ENCODE assay signal across 1 cellular context in the genomic region with DNA sequence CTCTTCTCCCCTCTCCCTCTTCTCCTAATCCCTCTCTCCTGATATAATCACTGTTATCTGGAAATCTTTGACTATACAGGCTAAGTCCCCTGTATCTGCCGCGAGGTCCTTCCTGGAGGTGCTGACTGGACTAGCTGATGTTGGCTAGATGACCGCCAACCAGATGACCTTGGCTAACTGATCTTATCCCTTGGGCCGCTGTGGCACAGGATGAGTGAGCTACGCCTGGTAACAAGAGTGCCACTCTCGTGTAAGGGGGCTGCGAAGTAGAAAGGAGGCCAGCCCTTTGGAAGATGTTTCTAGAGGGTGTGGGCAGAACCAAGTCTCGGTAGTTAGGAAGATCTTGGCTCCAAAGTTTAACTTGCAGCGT.
TF ChIP-seq lines count a peak whose summit lies in the region.

No MANE protein-coding gene starts in this region.

TF ChIP-seq in K562, 482 proteins besides CTCF, POLR2A, EP300 and RAD21 (continued from another document and continues in another):
- TF ChIP-seq ZKSCAN8 (CRISPR knock-in tag; IDR thresholded peaks at IDR 0.05) (no peak), CXXC5 (CRISPR knock-in tag; IDR thresholded peaks at IDR 0.05) (0 out of 2 replicates have a peak, but pooled peaks have one; percentile 9), CC2D1A (IDR thresholded peaks at IDR 0.05) (no peak), PTTG1 (tag; IDR thresholded peaks at IDR 0.05; ENCODE audit: low read depth) (no peak), MNT (conservative IDR thresholded peaks at IDR 0.05) (0 out of 4 replicates have a peak, but pooled peaks of 1 of the 2 experiments have one; percentile 24), TCFL5 (CRISPR knock-in tag; conservative IDR thresholded peaks at IDR 0.05) (no peak), SP1 (CRISPR knock-in tag; IDR thresholded peaks at IDR 0.05) (peak; percentile 9; the same call in 1 of the 2 replicates), CHD4 (IDR thresholded peaks at IDR 0.05; ENCODE audit: insufficient read depth, insufficient replicate concordance, low read depth, low read length, poor library complexity, severe bottlenecking) (no peak), ARID3A (IDR thresholded peaks at IDR 0.05; ENCODE audit: borderline replicate concordance, low read depth, low read length) (no peak), ZNF316 (IDR thresholded peaks at IDR 0.05) (no peak), TEAD4 (IDR thresholded peaks at IDR 0.05; ENCODE audit: low read length) (0 out of 2 replicates have a peak, but pooled peaks have one; percentile 4), TEAD4 (CRISPR knock-in tag; IDR thresholded peaks at IDR 0.05; ENCODE audit: borderline replicate concordance) (no peak), MCM5 (IDR thresholded peaks at IDR 0.05; ENCODE audit: low read depth) (no peak), NCOA1 (IDR thresholded peaks at IDR 0.05; ENCODE audit: low read depth) (no peak), MAZ (CRISPR knock-in tag; conservative IDR thresholded peaks at IDR 0.05 in 1 of 2, IDR thresholded peaks at IDR 0.05 in 1 of 2) (no peak; a peak in 2 of 4 replicates), NFIC (IDR thresholded peaks at IDR 0.05) (0 out of 2 replicates have a peak, but pooled peaks have one; percentile 29), TCF3 (CRISPR knock-in tag; IDR thresholded peaks at IDR 0.05) (no peak), HNRNPUL1 (IDR thresholded peaks at IDR 0.05; ENCODE audit: low read length) (no peak), MCM7 (IDR thresholded peaks at IDR 0.05) (no peak), CCNT2 (IDR thresholded peaks at IDR 0.05; ENCODE audit: borderline replicate concordance, extremely low read depth, insufficient read length, low read depth, low read length) (no peak), ZNF717 (CRISPR knock-in tag; IDR thresholded peaks at IDR 0.05) (no peak), TRIM24 (IDR thresholded peaks at IDR 0.05) (peak in 1 of 2 experiments; percentile 48; a peak in 1 of 4 replicates), NR4A1 (CRISPR knock-in tag; IDR thresholded peaks at IDR 0.05) (no peak), NR4A1 (tag; IDR thresholded peaks at IDR 0.05) (0 out of 2 replicates have a peak, but pooled peaks have one; percentile 41), SP2 (IDR thresholded peaks at IDR 0.05; ENCODE audit: extremely low read depth, low read depth, low read length, poor library complexity, severe bottlenecking) (no peak), XRCC4 (IDR thresholded peaks at IDR 0.05; ENCODE audit: extremely low read depth, insufficient read depth, insufficient read length) (no peak), SETDB1 (IDR thresholded peaks at IDR 0.05; ENCODE audit: low read length) (no peak), JUNB (CRISPR knock-in tag; conservative IDR thresholded peaks at IDR 0.05) (no peak), DACH1 (IDR thresholded peaks at IDR 0.05; ENCODE audit: partially characterized antibody) (no peak), MEF2A (IDR thresholded peaks at IDR 0.05; ENCODE audit: control insufficient read depth, low read depth, low read length) (no peak), CGGBP1 (CRISPR knock-in tag; IDR thresholded peaks at IDR 0.05) (no peak), ZC3H11A (IDR thresholded peaks at IDR 0.05; ENCODE audit: low read depth, low read length) (no peak), ZNF146 (CRISPR knock-in tag; IDR thresholded peaks at IDR 0.05; ENCODE audit: unreplicated experiment) (no peak), FOS (IDR thresholded peaks at IDR 0.05; ENCODE audit: extremely low read depth, insufficient read length) (no peak), TCF15 (CRISPR knock-in tag; IDR thresholded peaks at IDR 0.05) (no peak), AFF4 (CRISPR knock-in tag; IDR thresholded peaks at IDR 0.05) (no peak), ARID1B (IDR thresholded peaks at IDR 0.05) (peak; percentile 59), HNRNPLL (IDR thresholded peaks at IDR 0.05; ENCODE audit: low read depth, low read length, poor library complexity, severe bottlenecking) (no peak), ZNF780A (CRISPR knock-in tag; IDR thresholded peaks at IDR 0.05) (no peak), ZNF277 (CRISPR knock-in tag; IDR thresholded peaks at IDR 0.05; ENCODE audit: borderline replicate concordance) (no peak), THRB (CRISPR knock-in tag; conservative IDR thresholded peaks at IDR 0.05) (no peak), TAF7 (tag; IDR thresholded peaks at IDR 0.05) (no peak), FOXO4 (CRISPR knock-in tag; IDR thresholded peaks at IDR 0.05) (no peak)
- TF ChIP-seq, protein P1, sequence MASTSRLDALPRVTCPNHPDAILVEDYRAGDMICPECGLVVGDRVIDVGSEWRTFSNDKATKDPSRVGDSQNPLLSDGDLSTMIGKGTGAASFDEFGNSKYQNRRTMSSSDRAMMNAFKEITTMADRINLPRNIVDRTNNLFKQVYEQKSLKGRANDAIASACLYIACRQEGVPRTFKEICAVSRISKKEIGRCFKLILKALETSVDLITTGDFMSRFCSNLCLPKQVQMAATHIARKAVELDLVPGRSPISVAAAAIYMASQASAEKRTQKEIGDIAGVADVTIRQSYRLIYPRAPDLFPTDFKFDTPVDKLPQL (IDR thresholded peaks at IDR 0.05; ENCODE audit: extremely low read depth, insufficient read length), result no peak
- TF ChIP-seq, protein P2, sequence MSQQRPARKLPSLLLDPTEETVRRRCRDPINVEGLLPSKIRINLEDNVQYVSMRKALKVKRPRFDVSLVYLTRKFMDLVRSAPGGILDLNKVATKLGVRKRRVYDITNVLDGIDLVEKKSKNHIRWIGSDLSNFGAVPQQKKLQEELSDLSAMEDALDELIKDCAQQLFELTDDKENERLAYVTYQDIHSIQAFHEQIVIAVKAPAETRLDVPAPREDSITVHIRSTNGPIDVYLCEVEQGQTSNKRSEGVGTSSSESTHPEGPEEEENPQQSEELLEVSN (IDR thresholded peaks at IDR 0.05; ENCODE audit: borderline replicate concordance in 1 of 2, extremely low read depth in 1 of 2, insufficient read depth in 1 of 2, insufficient read length in 1 of 2, low read depth in 1 of 2, low read length in 1 of 2, poor library complexity in 1 of 2, severe bottlenecking in 1 of 2), result no peak
- TF ChIP-seq, protein P3, sequence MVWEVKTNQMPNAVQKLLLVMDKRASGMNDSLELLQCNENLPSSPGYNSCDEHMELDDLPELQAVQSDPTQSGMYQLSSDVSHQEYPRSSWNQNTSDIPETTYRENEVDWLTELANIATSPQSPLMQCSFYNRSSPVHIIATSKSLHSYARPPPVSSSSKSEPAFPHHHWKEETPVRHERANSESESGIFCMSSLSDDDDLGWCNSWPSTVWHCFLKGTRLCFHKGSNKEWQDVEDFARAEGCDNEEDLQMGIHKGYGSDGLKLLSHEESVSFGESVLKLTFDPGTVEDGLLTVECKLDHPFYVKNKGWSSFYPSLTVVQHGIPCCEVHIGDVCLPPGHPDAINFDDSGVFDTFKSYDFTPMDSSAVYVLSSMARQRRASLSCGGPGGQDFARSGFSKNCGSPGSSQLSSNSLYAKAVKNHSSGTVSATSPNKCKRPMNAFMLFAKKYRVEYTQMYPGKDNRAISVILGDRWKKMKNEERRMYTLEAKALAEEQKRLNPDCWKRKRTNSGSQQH (CRISPR knock-in tag; IDR thresholded peaks at IDR 0.05), result no peak
- TF ChIP-seq, protein P4, sequence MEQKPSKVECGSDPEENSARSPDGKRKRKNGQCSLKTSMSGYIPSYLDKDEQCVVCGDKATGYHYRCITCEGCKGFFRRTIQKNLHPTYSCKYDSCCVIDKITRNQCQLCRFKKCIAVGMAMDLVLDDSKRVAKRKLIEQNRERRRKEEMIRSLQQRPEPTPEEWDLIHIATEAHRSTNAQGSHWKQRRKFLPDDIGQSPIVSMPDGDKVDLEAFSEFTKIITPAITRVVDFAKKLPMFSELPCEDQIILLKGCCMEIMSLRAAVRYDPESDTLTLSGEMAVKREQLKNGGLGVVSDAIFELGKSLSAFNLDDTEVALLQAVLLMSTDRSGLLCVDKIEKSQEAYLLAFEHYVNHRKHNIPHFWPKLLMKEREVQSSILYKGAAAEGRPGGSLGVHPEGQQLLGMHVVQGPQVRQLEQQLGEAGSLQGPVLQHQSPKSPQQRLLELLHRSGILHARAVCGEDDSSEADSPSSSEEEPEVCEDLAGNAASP (IDR thresholded peaks at IDR 0.05), result no peak
